ENCODE assay signal across 11 cellular contexts in genomic region chr3:46955157-46955556, GRCh38. TPM values are rescaled to one million over a fixed set of nuclear protein-coding genes. Genes with fewer than 3 reads are reported as not detected.
DNase-seq lines count a peak whose midpoint lies in the region; ATAC-seq, FAIRE-seq and TF ChIP-seq lines count a peak whose summit lies in the region.
"Had no signal": no experiment of that assay in that cellular context is flagged by ENCODE, and none has a peak within 500 bp of the region (broad histone marks: within the 10 kb centered on the region; RNA-seq: fewer than 3 reads in every experiment).

No MANE protein-coding gene starts in this region.

- peak overlapping the region; percentile 91 for H3K27ac Mint-ChIP-seq in activated T-cell treated with anti-CD3 and anti-CD28 coated beads, Interleukin-2, amount 50 U/mL, for 24 hours
- H3K27ac Mint-ChIP-seq in stimulated activated naive B cell treated with anti-CD40 and anti-IgM and Interleukin-4, amounts not matched to agents 10 μg/mL and 1 μg/mL and 100 μg/mL, for 72 hours, result peak overlapping the region; percentile 95

- no peak for FAIRE-seq in H1 (lab: Jason Lieb, UNC)

- no peak overlapping the region; the same call in 1 of the 2 replicates for H3K9ac ChIP-seq in OCI-LY1 (ENCODE audit: low read length)
- H3K9ac ChIP-seq in H1 (replicated peaks in 1 of 4; ENCODE audit: extremely low read depth in 1 of 4, low read depth in 3 of 4, low read length in 3 of 4), result no peak overlapping the region

- H3K4me3 ChIP-seq in OCI-LY1 (ENCODE audit: low read depth, low read length, poor library complexity, severe bottlenecking) (no peak overlapping the region), H1 (ENCODE audit: extremely low read depth in 1 of 4, insufficient read depth in 2 of 4, low read depth in 3 of 4, low read length in 4 of 4) (no peak overlapping the region)

- no peak overlapping the region for H3K56ac ChIP-seq in H1 (replicated peaks; ENCODE audit: insufficient read length, low read depth, low read length)

- TF ChIP-seq CTCF in OCI-LY1 (IDR thresholded peaks at IDR 0.05; ENCODE audit: low read length) (no peak), H1 (IDR thresholded peaks at IDR 0.05; ENCODE audit: control extremely low read depth in 1 of 3, insufficient read depth in 1 of 3, low read depth in 1 of 3, low read length in 3 of 3) (no peak)

- H3K4me3 Mint-ChIP-seq in activated T-cell treated with anti-CD3 and anti-CD28 coated beads, Interleukin-2, amount 50 U/mL, for 24 hours, result peak overlapping the region; percentile 44
- peak overlapping the region; percentile 36 to 75 for H3K4me3 Mint-ChIP-seq in stimulated activated naive B cell treated with anti-CD40 and anti-IgM and Interleukin-4, amounts not matched to agents 10 μg/mL and 1 μg/mL and 100 μg/mL, for 72 hours

- POLR2A ChIA-PET in H1 (lab: Charles Lee; ENCODE audit: partially characterized antibody), result no interaction called here

- H3K23ac ChIP-seq in H1 (ENCODE audit: insufficient read length), result no peak overlapping the region

- H3F3A ChIP-seq in OCI-LY1 (ENCODE audit: insufficient read depth, low read length), result no peaks in the 10 kb centered on the region

- peaks cover 51% of the 10 kb centered on the region for H3K36me3 Mint-ChIP-seq in activated T-cell treated with anti-CD3 and anti-CD28 coated beads, Interleukin-2, amount 50 U/mL, for 24 hours (ENCODE audit: low read depth)
- peaks cover 37 to 61% of the 10 kb centered on the region in 2 donors for H3K36me3 Mint-ChIP-seq in stimulated activated naive B cell treated with anti-CD40 and anti-IgM and Interleukin-4, amounts not matched to agents 10 μg/mL and 1 μg/mL and 100 μg/mL, for 72 hours

- no peak overlapping the region for H3K18ac ChIP-seq in H1 (ENCODE audit: extremely low read depth, low read length)

- no peaks in the 10 kb centered on the region for H4K20me1 ChIP-seq in OCI-LY1 (ENCODE audit: insufficient read depth, low read length)
- H4K20me1 ChIP-seq in H1 (replicated peaks in 1 of 2; ENCODE audit: control insufficient read depth in 1 of 2, insufficient read depth in 2 of 2, low read length in 2 of 2), result peaks cover 37 to 52% of the 10 kb centered on the region in 2 experiments

- H3K79me2 ChIP-seq in OCI-LY1 (ENCODE audit: insufficient read depth, low read length) (peaks cover 95% of the 10 kb centered on the region), H1 (ENCODE audit: control insufficient read depth in 1 of 2, insufficient read depth in 2 of 2, low read length in 2 of 2) (peaks cover 40 to 94% of the 10 kb centered on the region in 2 experiments)

- whole genome bisulfite sequencing in H1 (ENCODE audit: extremely low coverage in 1 of 2, insufficient coverage in 1 of 2, insufficient read length in 1 of 2, insufficient replicate concordance in 2 of 2, low coverage in 1 of 2, low lambda C conversion rate in 2 of 2, missing lambda C conversion rate in 1 of 2), 2 experiments, result 92% methylated on average over 5 of the region's 5 CpGs; no CpG with 5 or more reads in 1 of the 2 experiments

- no peak overlapping the region for H2BK12ac ChIP-seq in H1 (ENCODE audit: low read depth, low read length)

- H3K4me2 ChIP-seq in OCI-LY1 (ENCODE audit: low read length), result no peak overlapping the region
- H3K4me2 ChIP-seq in H1 (ENCODE audit: insufficient read depth in 1 of 2, low read depth in 2 of 2, low read length in 2 of 2), result no peak overlapping the region

- no peak overlapping the region for H3K14ac ChIP-seq in H1 (ENCODE audit: insufficient read length)

- no peaks in the 10 kb centered on the region; the same call in 1 of the 2 replicates for H3K23me2 ChIP-seq in H1 (ENCODE audit: low read depth, low read length)

- no peaks in the 10 kb centered on the region for H3K9me3 Mint-ChIP-seq in activated T-cell treated with anti-CD3 and anti-CD28 coated beads, Interleukin-2, amount 50 U/mL, for 24 hours
- H3K9me3 Mint-ChIP-seq in stimulated activated naive B cell treated with anti-CD40 and anti-IgM and Interleukin-4, amounts not matched to agents 10 μg/mL and 1 μg/mL and 100 μg/mL, for 72 hours, result no peaks in the 10 kb centered on the region

- H3K9me3 ChIP-seq in OCI-LY1 (ENCODE audit: low read length) (no peaks in the 10 kb centered on the region), H1 (ENCODE audit: insufficient read depth in 2 of 2, low read depth in 1 of 2, low read length in 1 of 2) (no peaks in the 10 kb centered on the region)

- TF ChIP-seq RAD21 in H1 (IDR thresholded peaks at IDR 0.05 in 1 of 2, conservative IDR thresholded peaks at IDR 0.05 in 1 of 2; ENCODE audit: low read depth in 2 of 2, low read length in 2 of 2), result no peak

- H3K27me3 Mint-ChIP-seq in activated T-cell treated with anti-CD3 and anti-CD28 coated beads, Interleukin-2, amount 50 U/mL, for 24 hours, result no peaks in the 10 kb centered on the region
- H3K27me3 Mint-ChIP-seq in stimulated activated naive B cell treated with anti-CD40 and anti-IgM and Interleukin-4, amounts not matched to agents 10 μg/mL and 1 μg/mL and 100 μg/mL, for 72 hours, result no peaks in the 10 kb centered on the region

- ATAC-seq in stimulated activated naive B cell treated with anti-CD40 and anti-IgM and Interleukin-4, amounts not matched to agents 10 μg/mL and 1 μg/mL and 100 μg/mL, for 72 hours (replicated peaks), result no peak
- ATAC-seq in HG03457 (IDR thresholded peaks at IDR 0.05; ENCODE audit: unreplicated experiment), result no peak

- H2BK120ac ChIP-seq in H1 (replicated peaks; ENCODE audit: low read depth, low read length), result no peak overlapping the region

- H2BK5ac ChIP-seq in H1 (ENCODE audit: low read depth, low read length), result no peak overlapping the region

- H4K5ac ChIP-seq in H1 (ENCODE audit: insufficient read length, low read depth, low read length), result no peak overlapping the region

- H2BK15ac ChIP-seq in H1 (ENCODE audit: low read length), result no peak overlapping the region

- H3K4ac ChIP-seq in H1 (replicated peaks; ENCODE audit: insufficient read length, low read depth, low read length), result no peak overlapping the region

- peaks cover 13% of the 10 kb centered on the region; the same call in 1 of the 2 replicates for H3K36me3 ChIP-seq in OCI-LY1 (ENCODE audit: insufficient read depth, low read length)
- H3K36me3 ChIP-seq in H1 (ENCODE audit: control insufficient read depth in 2 of 4, insufficient read depth in 4 of 4, low read length in 3 of 4), result no peaks in the 10 kb centered on the region

- H2AFZ ChIP-seq in OCI-LY1 (ENCODE audit: low read length), result no peak overlapping the region
- H2AFZ ChIP-seq in H1 (ENCODE audit: low read length), result no peak overlapping the region

- H4K8ac ChIP-seq in H1 (ENCODE audit: extremely low read depth, insufficient read depth, low read length), result no peak overlapping the region

- TF ChIP-seq EP300 in H1 (IDR thresholded peaks at IDR 0.05; ENCODE audit: borderline replicate concordance in 1 of 2, low read depth in 2 of 2, low read length in 2 of 2), result no peak

- no peak overlapping the region for H2BK20ac ChIP-seq in H1 (ENCODE audit: low read length)

- no peaks in the 10 kb centered on the region for H3K9me2 ChIP-seq in OCI-LY1 (ENCODE audit: low read depth, low read length)

- no peak for DNase-seq in activated T-cell treated with anti-CD3 and anti-CD28 coated beads, Interleukin-2, amount 50 U/mL, for 24 hours
- DNase-seq in activated T-cell treated with anti-CD3 and anti-CD28 coated beads, Interleukin-2, amount 50 U/mL, for 1 hour, result no peak
- no peak for DNase-seq in H1 (ENCODE audit: low read depth in 1 of 2, low spot score in 2 of 2)
- DNase-seq in stimulated activated naive B cell treated with anti-CD40 and anti-IgM and Interleukin-4, amounts not matched to agents 10 μg/mL and 1 μg/mL and 100 μg/mL, for 72 hours, result no peak
- no peak for DNase-seq in cerebellum (ENCODE audit: low spot score)
- DNase-seq in cerebellar nuclear complex (lab: John Stamatoyannopoulos, UW), result no peak
- DNase-seq: amniotic stem cell, DMS79 treated with DMSO at 0.1 percent for 48 hours, NCI-H2107 had no signal

- H3K27me3 ChIP-seq in OCI-LY1 (ENCODE audit: insufficient read depth, low read length) (no peaks in the 10 kb centered on the region), H1 (replicated peaks in 1 of 4; ENCODE audit: control insufficient read depth in 3 of 4, extremely low read depth in 1 of 4, insufficient read depth in 3 of 4, low read length in 3 of 4) (no peaks in the 10 kb centered on the region)

- peaks cover 51% of the 10 kb centered on the region for H3K79me1 ChIP-seq in H1 (ENCODE audit: low read depth, low read length)

- H3K4me1 ChIP-seq in OCI-LY1 (ENCODE audit: insufficient read depth, low read length, severe bottlenecking), result peaks cover 76% of the 10 kb centered on the region
- peaks cover 2 to 11% (median 6%) of the 10 kb centered on the region in 4 experiments; a peak in 5 of 7 replicates for H3K4me1 ChIP-seq in H1 (replicated peaks in 1 of 4; ENCODE audit: control insufficient read depth in 3 of 4, insufficient read depth in 4 of 4, low read length in 3 of 4)

- H2AK5ac ChIP-seq in H1 (ENCODE audit: low read depth, low read length), result no peak overlapping the region; the same call in 1 of the 2 replicates

- no peak for TF ChIP-seq POLR2A in H1 (IDR thresholded peaks at IDR 0.05; ENCODE audit: control extremely low read depth in 1 of 2, low read depth in 2 of 2, low read length in 2 of 2)

- peak overlapping the region; percentile 35 for H3K27ac ChIP-seq in OCI-LY1 (ENCODE audit: low read depth, low read length, poor library complexity, severe bottlenecking)
- no peak overlapping the region for H3K27ac ChIP-seq in H1 (ENCODE audit: low read depth, low read length)

- H3K4me1 Mint-ChIP-seq in activated T-cell treated with anti-CD3 and anti-CD28 coated beads, Interleukin-2, amount 50 U/mL, for 24 hours (ENCODE audit: low read depth), result peaks cover 91% of the 10 kb centered on the region
- peaks cover 73 to 95% of the 10 kb centered on the region in 2 donors for H3K4me1 Mint-ChIP-seq in stimulated activated naive B cell treated with anti-CD40 and anti-IgM and Interleukin-4, amounts not matched to agents 10 μg/mL and 1 μg/mL and 100 μg/mL, for 72 hours

- no peak overlapping the region for H4K91ac ChIP-seq in H1 (replicated peaks; ENCODE audit: insufficient read length, low read length)

- CTCF ChIA-PET in H1 (lab: Charles Lee; ENCODE audit: partially characterized antibody), result no interaction called here

RNA-seq across cellular contexts. Expression of gene CCDC12, which starts 21.4 kb away (rescaled TPM):
- total RNA-seq in H1 (2021; fragmentation: NEBNext Ultra II Directional; extraction: Animal tissue kit (Norgen Biotek cat#: 25700)), result 41.3 and 44.4 TPM in 2 replicates
- polyA plus RNA-seq in H1 (2011; rRNA removed), result 29.5 and 41.5 TPM in 2 replicates
- 57.2 TPM for polyA plus RNA-seq in H1 (2011; cell fraction: cytosol; rRNA removed)
- 37.1 TPM for polyA plus RNA-seq in H1 (2011; cell fraction: nucleus; rRNA removed)
- polyA plus RNA-seq in H1 (2012, experiment 1 of 2), result 50.0 to 59.6 TPM (median 58.4 TPM) in 4 replicates
- 27.9 TPM for polyA plus RNA-seq in H1 (2012, experiment 2 of 2)
- polyA plus RNA-seq in H1 (2013, experiment 1 of 2), result 39.5 TPM
- polyA plus RNA-seq in H1 (2013, experiment 2 of 2), result 41.8 TPM
- polyA minus RNA-seq in H1 (2011; rRNA and poly(A)+ RNA removed), result 20.6 and 38.9 TPM in 2 replicates
- 12.0 TPM for polyA minus RNA-seq in H1 (2011; cell fraction: cytosol; rRNA and poly(A)+ RNA removed)
- 55.5 TPM for polyA minus RNA-seq in H1 (2011; cell fraction: nucleus; rRNA and poly(A)+ RNA removed)
- total RNA-seq in cerebellum, result 23.0 TPM

RNA-seq across cellular contexts. Expression of gene NBEAL2, which starts 24.3 kb away (rescaled TPM):
- total RNA-seq in H1 (2021; fragmentation: NEBNext Ultra II Directional; extraction: Animal tissue kit (Norgen Biotek cat#: 25700)), result 45.8 and 46.9 TPM in 2 replicates
- 27.3 and 47.8 TPM in 2 replicates for polyA plus RNA-seq in H1 (2011; rRNA removed)
- 30.9 TPM for polyA plus RNA-seq in H1 (2011; cell fraction: cytosol; rRNA removed)
- 332 TPM for polyA plus RNA-seq in H1 (2011; cell fraction: nucleus; rRNA removed)
- 36.4 to 64.7 TPM (median 55.9 TPM) in 4 replicates for polyA plus RNA-seq in H1 (2012, experiment 1 of 2)
- 42.2 TPM for polyA plus RNA-seq in H1 (2012, experiment 2 of 2)
- polyA plus RNA-seq in H1 (2013, experiment 1 of 2), result 15.7 TPM
- polyA plus RNA-seq in H1 (2013, experiment 2 of 2), result 14.2 TPM
- polyA minus RNA-seq in H1 (2011; rRNA and poly(A)+ RNA removed), result 19.1 and 33.7 TPM in 2 replicates
- polyA minus RNA-seq in H1 (2011; cell fraction: cytosol; rRNA and poly(A)+ RNA removed), result 16.9 TPM
- 58.1 TPM for polyA minus RNA-seq in H1 (2011; cell fraction: nucleus; rRNA and poly(A)+ RNA removed)
- 8.2 TPM for total RNA-seq in cerebellum
